2 cellular contexts compared by ENCODE assay signal in genomic region chr4:78627966-78628678, GRCh38.
A peak's percentile ranks its signal among the peaks of the same experiment; 100 is the strongest.
TF ChIP-seq lines count a peak whose summit lies in the region.

No MANE protein-coding gene starts in this region.

TF ChIP-seq in K562, 482 proteins besides CTCF, POLR2A, EP300 and RAD21 (continued from another document and continues in another):
- TF ChIP-seq DACH1 (IDR thresholded peaks at IDR 0.05; ENCODE audit: partially characterized antibody), result no peak
- TF ChIP-seq IRF9 (tag; IDR thresholded peaks at IDR 0.05), result no peak
- no peak for TF ChIP-seq MTA2 (IDR thresholded peaks at IDR 0.05; ENCODE audit: low read depth)
- TF ChIP-seq PML (IDR thresholded peaks at IDR 0.05; ENCODE audit: low read length), result no peak
- TF ChIP-seq THRA (IDR thresholded peaks at IDR 0.05), result no peak
- TF ChIP-seq SAFB2 (IDR thresholded peaks at IDR 0.05; ENCODE audit: borderline replicate concordance, low read depth, low read length, severe bottlenecking), result no peak
- TF ChIP-seq BRD9 (IDR thresholded peaks at IDR 0.05; ENCODE audit: low read depth, partially characterized antibody), result no peak
- TF ChIP-seq CBX3 (IDR thresholded peaks at IDR 0.05; ENCODE audit: borderline replicate concordance in 1 of 2, low read length in 2 of 2), result no peak
- no peak for TF ChIP-seq SFPQ (IDR thresholded peaks at IDR 0.05; ENCODE audit: low read depth, low read length)
- TF ChIP-seq HCFC1 (IDR thresholded peaks at IDR 0.05; ENCODE audit: low read depth, low read length), result no peak
- TF ChIP-seq MAFF (IDR thresholded peaks at IDR 0.05; ENCODE audit: low read length), result no peak
- no peak for TF ChIP-seq THAP7 (CRISPR knock-in tag; IDR thresholded peaks at IDR 0.05)
- TF ChIP-seq KDM1A (IDR thresholded peaks at IDR 0.05), result peak; percentile 30 to 31; a peak in 1 of 4 replicates
- 0 out of 2 replicates have a peak, but pooled peaks have one; percentile 6 for TF ChIP-seq KAT7 (CRISPR knock-in tag; IDR thresholded peaks at IDR 0.05; ENCODE audit: borderline replicate concordance)
- TF ChIP-seq E2F4 (CRISPR knock-in tag; IDR thresholded peaks at IDR 0.05; ENCODE audit: low read depth), result no peak
- no peak for TF ChIP-seq TRIM25 (IDR thresholded peaks at IDR 0.05; ENCODE audit: borderline replicate concordance)
- TF ChIP-seq HNRNPH1 (optimal IDR thresholded peaks at IDR 0.05; ENCODE audit: low read depth, low read length), result no peak
- no peak for TF ChIP-seq ZFP1 (CRISPR knock-in tag; IDR thresholded peaks at IDR 0.05)
- TF ChIP-seq PHB (CRISPR knock-in tag; IDR thresholded peaks at IDR 0.05), result no peak
- TF ChIP-seq ZNF551 (CRISPR knock-in tag; IDR thresholded peaks at IDR 0.05), result no peak
- TF ChIP-seq PRPF4 (IDR thresholded peaks at IDR 0.05; ENCODE audit: insufficient read depth, low read depth, low read length, poor library complexity, severe bottlenecking), result no peak
- TF ChIP-seq CHCHD3 (CRISPR knock-in tag; IDR thresholded peaks at IDR 0.05), result no peak
- TF ChIP-seq ZNF589 (CRISPR knock-in tag; IDR thresholded peaks at IDR 0.05; ENCODE audit: low read depth), result no peak
- TF ChIP-seq SETDB1 (IDR thresholded peaks at IDR 0.05; ENCODE audit: low read length), result no peak
- TF ChIP-seq ZNF224 (CRISPR knock-in tag; IDR thresholded peaks at IDR 0.05), result no peak
- no peak for TF ChIP-seq FOXJ2 (tag; IDR thresholded peaks at IDR 0.05)
- TF ChIP-seq L3MBTL2 (IDR thresholded peaks at IDR 0.05), result no peak
- TF ChIP-seq BRF1 (IDR thresholded peaks at IDR 0.05; ENCODE audit: borderline replicate concordance, extremely low read depth, insufficient read length), result no peak

TF ChIP-seq in SK-N-SH, 30 proteins besides CTCF, POLR2A, EP300 and RAD21:
- no peak for TF ChIP-seq ZBTB33 (IDR thresholded peaks at IDR 0.05; ENCODE audit: borderline replicate concordance, low read depth)
- no peak for TF ChIP-seq CHD2 (IDR thresholded peaks at IDR 0.05; ENCODE audit: low read length, partially characterized antibody)
- no peak for TF ChIP-seq MXI1 (IDR thresholded peaks at IDR 0.05; ENCODE audit: low read depth, low read length)
- TF ChIP-seq USF1 (IDR thresholded peaks at IDR 0.05; ENCODE audit: borderline replicate concordance, low read depth), result no peak
- no peak for TF ChIP-seq TAF1 (IDR thresholded peaks at IDR 0.05; ENCODE audit: borderline replicate concordance, low read depth, low read length)
